ENCODE assay signal across 2 cellular contexts in the genomic region with DNA sequence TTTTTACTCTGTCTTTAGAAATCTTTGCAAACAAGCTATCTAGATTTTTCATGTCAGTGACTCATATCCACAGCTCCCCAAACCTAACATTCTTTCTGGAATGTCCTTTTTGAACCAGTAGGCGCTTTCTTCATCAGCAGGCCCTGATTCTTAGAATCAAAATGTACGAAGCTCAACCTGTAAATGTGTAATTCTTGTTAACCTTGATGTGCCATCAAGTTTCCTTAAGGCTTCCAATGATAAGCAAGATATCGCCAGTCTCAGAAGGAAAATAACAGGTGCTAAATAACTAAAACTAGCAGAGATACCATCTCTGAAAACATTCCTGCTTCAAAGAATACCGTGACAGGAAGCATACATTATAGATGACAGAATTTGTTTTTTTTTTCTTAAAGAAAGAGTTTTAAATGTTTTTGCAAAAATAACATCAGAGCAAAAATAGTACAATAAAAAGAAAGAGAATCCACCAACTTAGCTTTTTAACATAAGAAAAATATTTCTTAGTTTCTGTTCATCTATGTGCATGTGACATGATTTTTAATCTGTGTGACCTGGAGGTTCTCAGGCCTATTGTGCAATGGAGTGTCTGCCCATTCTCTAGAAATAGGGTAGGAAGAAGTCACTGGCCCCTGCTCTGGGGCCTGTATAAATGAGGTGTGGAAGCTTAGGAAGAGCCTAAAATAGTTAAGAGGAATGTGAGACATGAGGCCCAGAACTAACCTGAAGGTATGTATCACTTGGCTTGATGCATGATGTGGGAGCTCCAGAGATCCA.
A peak's percentile ranks its signal among the peaks of the same experiment; 100 is the strongest.
TF ChIP-seq lines count a peak whose summit lies in the region.

No MANE protein-coding gene starts in this region.

TF ChIP-seq in HepG2, 621 proteins besides CTCF, POLR2A, EP300 and RAD21:
- TF ChIP-seq CEBPB (IDR thresholded peaks at IDR 0.05; ENCODE audit: borderline replicate concordance, low read depth, low read length): peak; percentile 45; the same call in 1 of the 2 replicates
- TF ChIP-seq, protein P1, sequence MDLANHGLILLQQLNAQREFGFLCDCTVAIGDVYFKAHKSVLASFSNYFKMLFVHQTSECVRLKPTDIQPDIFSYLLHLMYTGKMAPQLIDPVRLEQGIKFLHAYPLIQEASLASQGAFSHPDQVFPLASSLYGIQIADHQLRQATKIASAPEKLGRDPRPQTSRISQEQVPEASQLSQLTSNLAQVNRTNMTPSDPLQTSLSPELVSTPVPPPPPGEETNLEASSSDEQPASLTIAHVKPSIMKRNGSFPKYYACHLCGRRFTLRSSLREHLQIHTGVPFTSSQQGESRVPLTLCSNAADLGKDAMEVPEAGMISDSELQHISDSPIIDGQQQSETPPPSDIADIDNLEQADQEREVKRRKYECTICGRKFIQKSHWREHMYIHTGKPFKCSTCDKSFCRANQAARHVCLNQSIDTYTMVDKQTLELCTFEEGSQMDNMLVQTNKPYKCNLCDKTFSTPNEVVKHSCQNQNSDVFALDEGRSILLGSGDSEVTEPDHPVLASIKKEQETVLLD (CRISPR knock-in tag; IDR thresholded peaks at IDR 0.05; ENCODE audit: low read depth): no peak

TF ChIP-seq in SK-N-SH, 30 proteins besides CTCF, POLR2A, EP300 and RAD21:
- TF ChIP-seq, protein P2, sequence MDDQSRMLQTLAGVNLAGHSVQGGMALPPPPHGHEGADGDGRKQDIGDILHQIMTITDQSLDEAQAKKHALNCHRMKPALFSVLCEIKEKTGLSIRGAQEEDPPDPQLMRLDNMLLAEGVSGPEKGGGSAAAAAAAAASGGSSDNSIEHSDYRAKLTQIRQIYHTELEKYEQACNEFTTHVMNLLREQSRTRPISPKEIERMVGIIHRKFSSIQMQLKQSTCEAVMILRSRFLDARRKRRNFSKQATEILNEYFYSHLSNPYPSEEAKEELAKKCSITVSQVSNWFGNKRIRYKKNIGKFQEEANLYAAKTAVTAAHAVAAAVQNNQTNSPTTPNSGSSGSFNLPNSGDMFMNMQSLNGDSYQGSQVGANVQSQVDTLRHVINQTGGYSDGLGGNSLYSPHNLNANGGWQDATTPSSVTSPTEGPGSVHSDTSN (IDR thresholded peaks at IDR 0.05): peak; percentile 41; the same call in 1 of the 2 replicates
- TF ChIP-seq RCOR1 (IDR thresholded peaks at IDR 0.05; ENCODE audit: low read length) (no peak), FOXJ3 (CRISPR knock-in tag; IDR thresholded peaks at IDR 0.05) (no peak), POLR2AphosphoS5 (IDR thresholded peaks at IDR 0.05; ENCODE audit: low read depth, low read length) (no peak), MXI1 (IDR thresholded peaks at IDR 0.05; ENCODE audit: low read depth, low read length) (no peak), SIN3A (IDR thresholded peaks at IDR 0.05; ENCODE audit: borderline replicate concordance, low read depth, low read length) (no peak), REST (IDR thresholded peaks at IDR 0.05; ENCODE audit: low read depth, low read length) (no peak), FOSL2 (IDR thresholded peaks at IDR 0.05; ENCODE audit: borderline replicate concordance, low read depth) (peak; percentile 35; the same call in 1 of the 2 replicates), TAF1 (IDR thresholded peaks at IDR 0.05; ENCODE audit: borderline replicate concordance, low read depth, low read length) (no peak), EZH2phosphoT487 (IDR thresholded peaks at IDR 0.05; ENCODE audit: borderline replicate concordance, low read depth) (no peak), NRF1 (IDR thresholded peaks at IDR 0.05; ENCODE audit: low read depth, low read length) (no peak), JUND (IDR thresholded peaks at IDR 0.05) (peak; percentile 61), TCF12 (IDR thresholded peaks at IDR 0.05) (peak; percentile 56), YY1 (IDR thresholded peaks at IDR 0.05; ENCODE audit: low read depth) (no peak), ELF1 (IDR thresholded peaks at IDR 0.05) (no peak)
- TF ChIP-seq, protein P3, sequence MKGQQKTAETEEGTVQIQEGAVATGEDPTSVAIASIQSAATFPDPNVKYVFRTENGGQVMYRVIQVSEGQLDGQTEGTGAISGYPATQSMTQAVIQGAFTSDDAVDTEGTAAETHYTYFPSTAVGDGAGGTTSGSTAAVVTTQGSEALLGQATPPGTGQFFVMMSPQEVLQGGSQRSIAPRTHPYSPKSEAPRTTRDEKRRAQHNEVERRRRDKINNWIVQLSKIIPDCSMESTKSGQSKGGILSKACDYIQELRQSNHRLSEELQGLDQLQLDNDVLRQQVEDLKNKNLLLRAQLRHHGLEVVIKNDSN (IDR thresholded peaks at IDR 0.05; ENCODE audit: borderline replicate concordance, low read depth): no peak
